In genomic region chr9:129654641-129655040, GRCh38 we compare ENCODE assay signal across 24 cellular contexts. TPM values are rescaled to one million over a fixed set of nuclear protein-coding genes. Genes with fewer than 3 reads are reported as not detected.
"Had no signal": no experiment of that assay in that cellular context is flagged by ENCODE, and none has a peak within 500 bp of the region (broad histone marks: within the 10 kb centered on the region; RNA-seq: fewer than 3 reads in every experiment).

No MANE protein-coding gene starts in this region.

- H3K9me3 Mint-ChIP-seq: activated CD4-positive, alpha-beta T cell treated with anti-CD3 and anti-CD28 coated beads, Interleukin-2, amount 10 ng/mL, durations not matched to agents 24 days and 14 days; activated CD8-positive, alpha-beta T cell treated with anti-CD3 and anti-CD28 coated beads for 36 hours; activated naive CD8-positive, alpha-beta T cell treated with anti-CD3 and anti-CD28 coated beads, Interleukin-2, amount 10 ng/mL, durations not matched to agents 7 days and 5 days; activated T-helper 17 cell treated with anti-CD3 and anti-CD28 coated beads, Interleukin-2, amount 50 U/mL, for 72 hours; central memory CD8-positive, alpha-beta T cell; neural progenitor cell; stimulated activated naive B cell treated with anti-CD40 and anti-IgM and Interleukin-4, amounts not matched to agents 10 μg/mL and 1 μg/mL and 100 μg/mL, for 72 hours had no signal

- H3K27me3 ChIP-seq: brain microvascular endothelial cell, gastroesophageal sphincter, neural progenitor cell, ovary, sigmoid colon had no signal

- H3K36me3 ChIP-seq: brain microvascular endothelial cell, gastroesophageal sphincter, heart right ventricle, left ventricle myocardium inferior, neural progenitor cell, ovary, sigmoid colon, spleen had no signal

- H3K4me2 ChIP-seq: neural progenitor cell had no signal

- H3K27me3 Mint-ChIP-seq: activated CD4-positive, alpha-beta T cell treated with anti-CD3 and anti-CD28 coated beads, Interleukin-2, amount 10 ng/mL, durations not matched to agents 24 days and 14 days; activated CD8-positive, alpha-beta T cell treated with anti-CD3 and anti-CD28 coated beads for 36 hours; activated T-helper 17 cell treated with anti-CD3 and anti-CD28 coated beads, Interleukin-2, amount 50 U/mL, for 72 hours; central memory CD8-positive, alpha-beta T cell had no signal

- H2AFZ ChIP-seq: neural progenitor cell had no signal

- H3K4me1 ChIP-seq: neural progenitor cell, sigmoid colon had no signal

- H3K4me3 Mint-ChIP-seq: activated CD4-positive, alpha-beta T cell treated with anti-CD3 and anti-CD28 coated beads, Interleukin-2, amount 10 ng/mL, durations not matched to agents 24 days and 14 days; activated CD8-positive, alpha-beta T cell treated with anti-CD3 and anti-CD28 coated beads for 36 hours; activated naive CD8-positive, alpha-beta T cell treated with anti-CD3 and anti-CD28 coated beads, Interleukin-2, amount 10 ng/mL, durations not matched to agents 7 days and 5 days; activated T-helper 17 cell treated with anti-CD3 and anti-CD28 coated beads, Interleukin-2, amount 50 U/mL, for 72 hours; central memory CD8-positive, alpha-beta T cell; immature natural killer cell; neural progenitor cell; stimulated activated naive B cell treated with anti-CD40 and anti-IgM and Interleukin-4, amounts not matched to agents 10 μg/mL and 1 μg/mL and 100 μg/mL, for 72 hours had no signal

- H3K9ac ChIP-seq: neural progenitor cell had no signal

- H3K36me3 Mint-ChIP-seq: activated naive CD8-positive, alpha-beta T cell treated with anti-CD3 and anti-CD28 coated beads, Interleukin-2, amount 10 ng/mL, durations not matched to agents 7 days and 5 days; immature natural killer cell; neural progenitor cell; stimulated activated naive B cell treated with anti-CD40 and anti-IgM and Interleukin-4, amounts not matched to agents 10 μg/mL and 1 μg/mL and 100 μg/mL, for 72 hours had no signal

- H3K4me3 ChIP-seq: coronary artery, gastroesophageal sphincter, heart right ventricle, left ventricle myocardium inferior, neural progenitor cell, ovary, sigmoid colon, spleen had no signal

- DNase-seq: activated CD4-positive, alpha-beta T cell treated with anti-CD3 and anti-CD28 coated beads, Interleukin-2, amount 10 ng/mL, durations not matched to agents 24 days and 14 days; activated CD8-positive, alpha-beta T cell treated with anti-CD3 and anti-CD28 coated beads for 36 hours; activated naive CD4-positive, alpha-beta T cell treated with Interleukin-2 at 50 U/mL for 16 hours; activated naive CD8-positive, alpha-beta T cell treated with anti-CD3 and anti-CD28 coated beads, Interleukin-2, amount 10 ng/mL, durations not matched to agents 7 days and 5 days; activated T-cell treated with anti-CD3 and anti-CD28 coated beads, Interleukin-2, amount 50 U/mL, for 1 hour; brain microvascular endothelial cell; erythroblast; heart right ventricle; immature natural killer cell; kidney glomerular epithelial cell; left ventricle myocardium inferior; mammary epithelial cell; sigmoid colon; spleen; stimulated activated naive B cell treated with anti-CD40 and anti-IgM and Interleukin-4, amounts not matched to agents 10 μg/mL and 1 μg/mL and 100 μg/mL, for 72 hours; T-helper 1 cell; T1000 had no signal

- H3K9me3 ChIP-seq: gastroesophageal sphincter, heart right ventricle, left ventricle myocardium inferior, ovary, sigmoid colon, spleen had no signal

- H3K4me1 Mint-ChIP-seq: activated CD4-positive, alpha-beta T cell treated with anti-CD3 and anti-CD28 coated beads, Interleukin-2, amount 10 ng/mL, durations not matched to agents 24 days and 14 days; activated T-helper 17 cell treated with anti-CD3 and anti-CD28 coated beads, Interleukin-2, amount 50 U/mL, for 72 hours; central memory CD8-positive, alpha-beta T cell; immature natural killer cell; stimulated activated naive B cell treated with anti-CD40 and anti-IgM and Interleukin-4, amounts not matched to agents 10 μg/mL and 1 μg/mL and 100 μg/mL, for 72 hours had no signal

- H3K27ac Mint-ChIP-seq: activated CD4-positive, alpha-beta T cell treated with anti-CD3 and anti-CD28 coated beads, Interleukin-2, amount 10 ng/mL, durations not matched to agents 24 days and 14 days; activated CD8-positive, alpha-beta T cell treated with anti-CD3 and anti-CD28 coated beads for 36 hours; activated naive CD8-positive, alpha-beta T cell treated with anti-CD3 and anti-CD28 coated beads, Interleukin-2, amount 10 ng/mL, durations not matched to agents 7 days and 5 days; activated T-helper 17 cell treated with anti-CD3 and anti-CD28 coated beads, Interleukin-2, amount 50 U/mL, for 72 hours; immature natural killer cell; stimulated activated naive B cell treated with anti-CD40 and anti-IgM and Interleukin-4, amounts not matched to agents 10 μg/mL and 1 μg/mL and 100 μg/mL, for 72 hours had no signal

- H3K27ac ChIP-seq: brain microvascular endothelial cell, coronary artery, left ventricle myocardium inferior, neural progenitor cell, sigmoid colon, spleen had no signal

- ATAC-seq: activated CD8-positive, alpha-beta T cell treated with anti-CD3 and anti-CD28 coated beads for 36 hours; activated T-helper 17 cell treated with anti-CD3 and anti-CD28 coated beads, Interleukin-2, amount 50 U/mL, for 72 hours; gastroesophageal sphincter; stimulated activated naive B cell treated with anti-CD40 and anti-IgM and Interleukin-4, amounts not matched to agents 10 μg/mL and 1 μg/mL and 100 μg/mL, for 72 hours had no signal

RNA-seq across cellular contexts. Expression of gene PRRX2, which starts 10.8 kb away (rescaled TPM):
- total RNA-seq: activated naive CD8-positive, alpha-beta T cell treated with anti-CD3 and anti-CD28 coated beads, Interleukin-2, amount 10 ng/mL, durations not matched to agents 7 days and 5 days; mononuclear cell had no signal
- polyA plus RNA-seq: mammary epithelial cell had no signal

RNA-seq across cellular contexts. Expression of gene C9orf50, which starts 33.7 kb away (rescaled TPM):
- total RNA-seq: activated CD4-positive, alpha-beta T cell treated with anti-CD3 and anti-CD28 coated beads, Interleukin-2, amount 10 ng/mL, durations not matched to agents 24 days and 14 days; activated CD8-positive, alpha-beta T cell treated with anti-CD3 and anti-CD28 coated beads for 36 hours; activated naive CD8-positive, alpha-beta T cell treated with anti-CD3 and anti-CD28 coated beads, Interleukin-2, amount 10 ng/mL, durations not matched to agents 7 days and 5 days; activated T-helper 17 cell treated with anti-CD3 and anti-CD28 coated beads, Interleukin-2, amount 50 U/mL, for 72 hours; heart right ventricle; left ventricle myocardium inferior; mammary epithelial cell; mononuclear cell had no signal
- polyA plus RNA-seq: heart right ventricle, immature natural killer cell, mammary epithelial cell had no signal
